Comparison of ENCODE assay signal across 1 cellular context in the genomic region with DNA sequence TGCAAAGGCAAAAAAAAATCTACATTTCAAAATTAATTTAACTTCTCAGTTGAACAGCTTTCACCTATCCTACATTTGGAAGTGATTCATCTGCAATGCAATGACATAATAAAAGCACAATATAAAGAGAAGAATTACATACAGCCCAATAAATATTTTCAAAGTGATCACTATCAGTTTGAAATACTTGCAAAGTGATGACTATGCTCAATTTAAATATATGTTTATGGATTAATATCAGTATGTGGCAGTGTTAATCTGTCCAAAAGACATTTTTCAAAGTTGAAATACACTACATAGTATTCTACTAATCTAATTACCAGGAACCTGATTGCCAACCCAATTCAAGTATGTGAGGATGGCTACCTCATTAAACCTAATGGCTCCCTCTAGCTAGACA.
TF ChIP-seq lines count a peak whose summit lies in the region.

No MANE protein-coding gene starts in this region.

TF ChIP-seq in HCT116, 20 proteins besides CTCF, POLR2A, EP300 and RAD21 (continued from another document):
- TF ChIP-seq ATF3 (IDR thresholded peaks at IDR 0.05), result no peak
